In genomic region chr6:5536644-5537043, GRCh38 we compare ENCODE assay signal across 32 cellular contexts.
"Had no signal": no experiment of that assay in that cellular context is flagged by ENCODE, and none has a peak within 500 bp of the region (broad histone marks: within the 10 kb centered on the region; RNA-seq: fewer than 3 reads in every experiment).

No MANE protein-coding gene starts in this region.

- H3K27me3 Mint-ChIP-seq: activated B cell treated with CpG ODN at 0.5 μM for 24 hours; activated CD8-positive, alpha-beta T cell treated with anti-CD3 and anti-CD28 coated beads for 36 hours; activated naive CD4-positive, alpha-beta T cell treated with anti-CD3 and anti-CD28 coated beads, Interleukin-2, amount 50 U/mL, for 24 hours; activated naive CD8-positive, alpha-beta T cell treated with anti-CD3 and anti-CD28 coated beads for 36 hours; activated naive CD8-positive, alpha-beta T cell treated with anti-CD3 and anti-CD28 coated beads, Interleukin-2, amount 50 U/mL, for 24 hours had no signal

- H3K4me3 ChIP-seq: ascending aorta, breast epithelium, cardiac muscle cell, colonic mucosa, esophagus squamous epithelium, gastroesophageal sphincter, heart right ventricle, hepatocyte had no signal

- ATAC-seq: activated CD4-positive, CD25-positive, alpha-beta regulatory T cell treated with anti-CD3 and anti-CD28 coated beads, Interleukin-2, amount 50 U/mL, for 24 hours; activated CD8-positive, alpha-beta T cell treated with anti-CD3 and anti-CD28 coated beads for 36 hours; activated naive CD8-positive, alpha-beta T cell treated with anti-CD3 and anti-CD28 coated beads, Interleukin-2, amount 50 U/mL, for 24 hours; gastroesophageal sphincter had no signal

- H3K4me1 Mint-ChIP-seq: activated B cell treated with CpG ODN at 0.5 μM for 24 hours had no signal

- DNase-seq: activated B cell treated with CpG ODN at 0.5 μM for 24 hours; activated CD4-positive, alpha-beta T cell treated with anti-CD3 and anti-CD28 coated beads for 48 hours; activated CD4-positive, alpha-beta T cell treated with anti-CD3 and anti-CD28 coated beads, Interleukin-2, amount 50 U/mL, for 1 hour; activated CD4-positive, alpha-beta T cell treated with anti-CD3 and anti-CD28 coated beads, Interleukin-2, amount 50 U/mL, for 48 hours; activated CD8-positive, alpha-beta memory T cell treated with anti-CD3 and anti-CD28 coated beads for 24 hours; activated CD8-positive, alpha-beta T cell treated with anti-CD3 and anti-CD28 coated beads for 36 hours; activated effector memory CD4-positive, alpha-beta T cell treated with anti-CD3 and anti-CD28 coated beads, Interleukin-2, amount 50 U/mL, for 16 hours; activated naive CD4-positive, alpha-beta T cell treated with anti-CD3 and anti-CD28 coated beads for 36 hours; activated naive CD8-positive, alpha-beta T cell treated with anti-CD3 and anti-CD28 coated beads for 36 hours; activated naive CD8-positive, alpha-beta T cell treated with anti-CD3 and anti-CD28 coated beads, Interleukin-2, amount 50 U/mL, for 24 hours; activated T-cell treated with anti-CD3 and anti-CD28 coated beads, Interleukin-2, amount 50 U/mL, for 1 hour; activated T-cell treated with anti-CD3 and anti-CD28 coated beads, Interleukin-2, amount 50 U/mL, for 48 hours; central memory CD4-positive, alpha-beta T cell; cerebellar nuclear complex; colonic mucosa; effector CD8-positive, alpha-beta T cell; esophagus squamous epithelium; foreskin melanocyte; heart right ventricle; T1000; WERI-Rb-1 had no signal

- H3K36me3 Mint-ChIP-seq: brain had no signal

- H3K27ac Mint-ChIP-seq: activated B cell treated with CpG ODN at 0.5 μM for 24 hours; activated CD8-positive, alpha-beta T cell treated with anti-CD3 and anti-CD28 coated beads for 36 hours; activated naive CD4-positive, alpha-beta T cell treated with anti-CD3 and anti-CD28 coated beads for 36 hours; activated naive CD4-positive, alpha-beta T cell treated with anti-CD3 and anti-CD28 coated beads, Interleukin-2, amount 50 U/mL, for 24 hours; activated naive CD8-positive, alpha-beta T cell treated with anti-CD3 and anti-CD28 coated beads for 36 hours; activated naive CD8-positive, alpha-beta T cell treated with anti-CD3 and anti-CD28 coated beads, Interleukin-2, amount 50 U/mL, for 24 hours; activated T-helper 1 cell treated with anti-CD3 and anti-CD28 coated beads, Interleukin-12 subunit alpha, Interleukin-12 subunit beta, Interleukin-2, Interleukin-4 antibody, amounts not matched to agents 30 ng/mL and 10 ng/mL and 1 ng/mL, durations not matched to agents 14 hours and 24 hours and 36 hours; activated T-helper 2 cell treated with anti-CD3 and anti-CD28 coated beads, Interferon-gamma antibody, Interleukin-2, Interleukin-4, amounts not matched to agents 10 μg/mL and 5 μg/mL and 100 μg/mL, durations not matched to agents 14 hours and 24 hours and 36 hours; brain; T-helper 1 cell treated with Interleukin-12 subunit alpha and Interleukin-12 subunit beta and Interleukin-4 antibody, amounts not matched to agents 30 μg/mL and 1 μg/mL, for 36 hours had no signal

- H3K9me3 Mint-ChIP-seq: activated B cell treated with CpG ODN at 0.5 μM for 24 hours; activated naive CD4-positive, alpha-beta T cell treated with anti-CD3 and anti-CD28 coated beads for 36 hours; activated naive CD4-positive, alpha-beta T cell treated with anti-CD3 and anti-CD28 coated beads, Interleukin-2, amount 50 U/mL, for 24 hours; activated naive CD8-positive, alpha-beta T cell treated with anti-CD3 and anti-CD28 coated beads, Interleukin-2, amount 50 U/mL, for 24 hours; activated T-helper 2 cell treated with anti-CD3 and anti-CD28 coated beads, Interferon-gamma antibody, Interleukin-2, Interleukin-4, amounts not matched to agents 10 μg/mL and 5 μg/mL and 100 μg/mL, durations not matched to agents 14 hours and 24 hours and 36 hours had no signal

- H3K4me3 Mint-ChIP-seq: activated B cell treated with CpG ODN at 0.5 μM for 24 hours; activated CD8-positive, alpha-beta T cell treated with anti-CD3 and anti-CD28 coated beads for 36 hours; activated naive CD4-positive, alpha-beta T cell treated with anti-CD3 and anti-CD28 coated beads for 36 hours; activated naive CD4-positive, alpha-beta T cell treated with anti-CD3 and anti-CD28 coated beads, Interleukin-2, amount 50 U/mL, for 24 hours; activated naive CD8-positive, alpha-beta T cell treated with anti-CD3 and anti-CD28 coated beads for 36 hours; activated naive CD8-positive, alpha-beta T cell treated with anti-CD3 and anti-CD28 coated beads, Interleukin-2, amount 50 U/mL, for 24 hours; activated T-helper 1 cell treated with anti-CD3 and anti-CD28 coated beads, Interleukin-12 subunit alpha, Interleukin-12 subunit beta, Interleukin-2, Interleukin-4 antibody, amounts not matched to agents 30 ng/mL and 10 ng/mL and 1 ng/mL, durations not matched to agents 14 hours and 24 hours and 36 hours; brain; T-helper 1 cell treated with Interleukin-12 subunit alpha and Interleukin-12 subunit beta and Interleukin-4 antibody, amounts not matched to agents 30 μg/mL and 1 μg/mL, for 36 hours had no signal
